In the genomic region with DNA sequence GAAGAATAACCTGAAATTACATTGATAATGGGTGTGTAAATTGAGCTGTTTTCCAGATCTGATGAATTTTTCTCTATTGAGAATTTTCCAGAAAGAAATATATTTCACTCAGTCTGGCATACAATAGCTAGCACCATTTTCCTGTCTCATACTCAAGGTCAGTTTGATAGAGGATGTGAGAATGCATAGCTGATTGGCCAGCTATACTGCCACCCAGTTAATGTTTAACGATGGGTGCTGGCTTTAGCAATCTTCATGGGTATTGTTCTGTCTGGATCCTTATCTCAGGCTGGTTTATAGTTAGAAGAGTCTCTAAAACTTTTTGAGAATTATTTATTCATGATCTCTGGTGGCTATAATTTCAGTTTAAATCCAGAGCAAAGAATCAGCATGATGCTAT, we compare ENCODE assay signal across 16 cellular contexts.
"Had no signal": no experiment of that assay in that cellular context is flagged by ENCODE, and none has a peak within 500 bp of the region (broad histone marks: within the 10 kb centered on the region; RNA-seq: fewer than 3 reads in every experiment).

No MANE protein-coding gene starts in this region.

- H3K36me3 Mint-ChIP-seq: activated naive CD8-positive, alpha-beta T cell had no signal

- H3K4me3 ChIP-seq: stomach, thoracic aorta, uterus had no signal

- H3K27ac ChIP-seq: stomach, thoracic aorta, uterus had no signal

- H3K36me3 ChIP-seq: stomach, thoracic aorta, uterus had no signal

- H3K4me3 Mint-ChIP-seq: activated naive CD8-positive, alpha-beta T cell; endodermal cell; nephron progenitor cell had no signal

- DNase-seq: activated CD4-positive, alpha-beta T cell treated with anti-CD3 and anti-CD28 coated beads, Interleukin-2, amount 50 U/mL, for 4 hours; activated CD4-positive, CD25-positive, alpha-beta regulatory T cell treated with anti-CD3 and anti-CD28 coated beads, Interleukin-2, amount 50 U/mL, for 72 hours; activated effector memory CD4-positive, alpha-beta T cell treated with Interleukin-2 at 50 U/mL for 16 hours; activated T-cell treated with anti-CD3 and anti-CD28 coated beads, Interleukin-2, amount 50 U/mL, for 1 hour; amygdala; cerebellar nuclear complex; endodermal cell; mammary epithelial cell; nephron progenitor cell; stimulated activated CD4-positive, alpha-beta T cell treated with anti-CD3 and anti-CD28 coated beads, Interleukin-15, amount 100 ng/mL, for 24 hours; stimulated activated CD4-positive, alpha-beta T cell treated with anti-CD3 and anti-CD28 coated beads, Interleukin-4, amount 100 ng/mL, for 24 hours; stomach; uterus had no signal

- H3K27ac Mint-ChIP-seq: activated naive CD8-positive, alpha-beta T cell; endodermal cell had no signal

- H3K9me3 ChIP-seq: thoracic aorta, uterus had no signal

- H3K27me3 ChIP-seq: stomach, uterus had no signal

- ATAC-seq: left lobe of liver had no signal

- H3K9me3 Mint-ChIP-seq: endodermal cell had no signal

- H3K4me1 ChIP-seq: stomach, uterus had no signal
